1 cellular context compared by ENCODE assay signal in the genomic region with DNA sequence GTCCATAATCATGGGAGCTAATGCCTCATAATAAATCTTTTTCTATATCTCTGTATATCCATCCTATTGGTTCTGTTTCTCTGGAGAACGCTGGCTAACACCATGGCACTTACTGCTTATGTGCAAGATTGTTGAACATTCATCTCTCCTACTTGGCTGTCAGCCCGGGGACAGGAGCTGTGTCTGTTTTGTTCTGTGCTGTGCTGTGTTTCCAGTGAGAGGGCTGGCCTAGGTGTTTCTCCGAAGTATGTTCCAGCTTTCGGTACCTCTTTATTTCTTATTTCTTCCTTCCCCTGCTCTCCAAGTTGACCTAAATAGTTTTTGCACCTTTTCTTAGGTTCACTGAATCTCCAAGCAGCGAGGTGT.
TF ChIP-seq lines count a peak whose summit lies in the region.

No MANE protein-coding gene starts in this region.

TF ChIP-seq in H1, 55 proteins besides CTCF, POLR2A, EP300 and RAD21:
- TF ChIP-seq TAF1 (IDR thresholded peaks at IDR 0.05; ENCODE audit: low read depth, low read length) = no peak
- no peak for TF ChIP-seq CHD2 (IDR thresholded peaks at IDR 0.05; ENCODE audit: low read length)
- no peak for TF ChIP-seq TBP (IDR thresholded peaks at IDR 0.05; ENCODE audit: low read depth, low read length)
- TF ChIP-seq SP4 (IDR thresholded peaks at IDR 0.05; ENCODE audit: low read length) = no peak
- TF ChIP-seq SAP30 (IDR thresholded peaks at IDR 0.05; ENCODE audit: insufficient read depth, insufficient replicate concordance, low read length) = no peak
- no peak for TF ChIP-seq MAFK (IDR thresholded peaks at IDR 0.05; ENCODE audit: low read depth, low read length)
- no peak for TF ChIP-seq CHD1 (IDR thresholded peaks at IDR 0.05; ENCODE audit: low read depth, low read length)
- TF ChIP-seq RFX5 (IDR thresholded peaks at IDR 0.05; ENCODE audit: borderline replicate concordance, low read depth, low read length) = no peak
- TF ChIP-seq CTBP2 (IDR thresholded peaks at IDR 0.05; ENCODE audit: borderline replicate concordance, insufficient read depth, insufficient read length, low read length) = no peak
- TF ChIP-seq KDM4A (IDR thresholded peaks at IDR 0.05; ENCODE audit: low read depth, low read length, severe bottlenecking) = no peak
- no peak for TF ChIP-seq SRF (IDR thresholded peaks at IDR 0.05; ENCODE audit: low read depth, low read length)
- no peak for TF ChIP-seq BACH1 (IDR thresholded peaks at IDR 0.05; ENCODE audit: low read length)
- no peak for TF ChIP-seq CEBPB (IDR thresholded peaks at IDR 0.05; ENCODE audit: low read depth, low read length)
- TF ChIP-seq YY1 (IDR thresholded peaks at IDR 0.05; ENCODE audit: low read depth, low read length) = no peak
